ENCODE assay signal across 33 cellular contexts in genomic region chr4:159496248-159496647, GRCh38.
"Had no signal": no experiment of that assay in that cellular context is flagged by ENCODE, and none has a peak within 500 bp of the region (broad histone marks: within the 10 kb centered on the region; RNA-seq: fewer than 3 reads in every experiment).

No MANE protein-coding gene starts in this region.

- DNase-seq: activated B cell treated with CpG ODN at 0.5 μM for 24 hours; activated CD4-positive, alpha-beta memory T cell treated with anti-CD3 and anti-CD28 coated beads for 36 hours; activated CD4-positive, alpha-beta T cell treated with anti-CD3 and anti-CD28 coated beads for 4 hours; activated CD4-positive, alpha-beta T cell treated with anti-CD3 and anti-CD28 coated beads, Interleukin-2, amount 10 ng/mL, durations not matched to agents 24 days and 14 days; activated CD4-positive, alpha-beta T cell treated with anti-CD3 and anti-CD28 coated beads, Interleukin-2, amount 50 U/mL, for 1 hour; activated CD4-positive, alpha-beta T cell treated with anti-CD3 and anti-CD28 coated beads, Interleukin-2, amount 50 U/mL, for 4 hours; activated CD4-positive, CD25-positive, alpha-beta regulatory T cell treated with anti-CD3 and anti-CD28 coated beads, Interleukin-2, amount 50 U/mL, for 72 hours; activated CD8-positive, alpha-beta memory T cell treated with anti-CD3 and anti-CD28 coated beads, Interleukin-2, amount 50 U/mL, for 4 hours; activated CD8-positive, alpha-beta T cell treated with anti-CD3 and anti-CD28 coated beads for 36 hours; activated effector memory CD4-positive, alpha-beta T cell treated with anti-CD3 and anti-CD28 coated beads, Interleukin-2, amount 50 U/mL, for 16 hours; activated gamma-delta T cell treated with Interleukin-2 at 50 U/mL for 16 hours; activated naive CD4-positive, alpha-beta T cell; activated naive CD4-positive, alpha-beta T cell treated with anti-CD3 and anti-CD28 coated beads for 36 hours; activated naive CD4-positive, alpha-beta T cell treated with anti-CD3 and anti-CD28 coated beads, Interleukin-2, amount 50 U/mL, for 16 hours; activated naive CD8-positive, alpha-beta T cell treated with anti-CD3 and anti-CD28 coated beads for 36 hours; activated T-cell treated with anti-CD3 and anti-CD28 coated beads for 4 hours; activated T-cell treated with anti-CD3 and anti-CD28 coated beads, Interleukin-2, amount 50 U/mL, for 1 hour; activated T-cell treated with anti-CD3 and anti-CD28 coated beads, Interleukin-2, amount 50 U/mL, for 4 hours; activated T-cell treated with anti-CD3 and anti-CD28 coated beads, Interleukin-2, amount 50 U/mL, for 72 hours; adrenal gland; amygdala; anterior cingulate cortex; caudate nucleus; cerebellar nuclear complex; T-helper 1 cell; T-helper 2 cell; T-helper 9 cell had no signal

- H3K4me1 ChIP-seq: ascending aorta had no signal

- H3K9me3 ChIP-seq: adrenal gland had no signal

- H3K36me3 ChIP-seq: adrenal gland, ascending aorta, cardiac muscle cell had no signal

- H3K27me3 ChIP-seq: adrenal gland, ascending aorta, cardiac muscle cell had no signal

- H3K27ac ChIP-seq: adrenal gland, ascending aorta, cardiac muscle cell had no signal

- ATAC-seq: activated CD8-positive, alpha-beta T cell treated with anti-CD3 and anti-CD28 coated beads for 36 hours; activated naive CD4-positive, alpha-beta T cell treated with anti-CD3 and anti-CD28 coated beads, Interleukin-2, amount 50 U/mL, for 72 hours; activated T-cell treated with anti-CD3 and anti-CD28 coated beads, Interleukin-2, amount 50 U/mL, for 4 hours; activated T-cell treated with anti-CD3 and anti-CD28 coated beads, Interleukin-2, amount 50 U/mL, for 72 hours; activated T-helper 17 cell treated with anti-CD3 and anti-CD28 coated beads, Interleukin-2, amount 50 U/mL, for 72 hours had no signal

- FAIRE-seq: bronchial epithelial cell, TTC549 had no signal

- H3K4me3 ChIP-seq: adrenal gland, ascending aorta, cardiac muscle cell had no signal
